In genomic region chrX:41382699-41383645, GRCh38 we compare ENCODE assay signal across 9 cellular contexts. TPM values are rescaled to one million over a fixed set of nuclear protein-coding genes. Genes with fewer than 3 reads are reported as not detected.
DNase-seq lines count a peak whose midpoint lies in the region; ATAC-seq and TF ChIP-seq lines count a peak whose summit lies in the region.
"Had no signal": no experiment of that assay in that cellular context is flagged by ENCODE, and none has a peak within 500 bp of the region (broad histone marks: within the 10 kb centered on the region; RNA-seq: fewer than 3 reads in every experiment).

No MANE protein-coding gene starts in this region.

- no peaks in the 10 kb centered on the region for H3K27me3 ChIP-seq in upper lobe of right lung
- peaks cover 0 to 6% (median 0%) of the 10 kb centered on the region in 3 donors for H3K27me3 ChIP-seq in gastrocnemius medialis

- DNase-seq in stimulated activated CD4-positive, alpha-beta T cell treated with anti-CD3 and anti-CD28 coated beads, Interleukin-15, amount 100 ng/mL, for 24 hours: peak; percentile 13
- DNase-seq in stimulated activated CD4-positive, alpha-beta T cell treated with anti-CD3 and anti-CD28 coated beads, Interleukin-4, amount 100 ng/mL, for 1 hour: no peak
- DNase-seq in WTC11 (ENCODE audit: low spot score): no peak
- peak; percentile 60 for DNase-seq in islet precursor cell
- no peak for DNase-seq in upper lobe of right lung
- no peak for DNase-seq in DMS79 treated with DMSO at 0.1 percent for 48 hours (lab: John Stamatoyannopoulos, UW)
- no peak for DNase-seq in mesenteric fat pad (ENCODE audit: low spot score)
- no peak for DNase-seq in gastrocnemius medialis

- in situ Hi-C loops in gastrocnemius medialis (cut with MboI; ENCODE audit: low sequenced_read_pairs in 4 of 4): no loop called here

- H3K4me1 Mint-ChIP-seq in WTC11: peaks cover 34% of the 10 kb centered on the region

- peak overlapping the region; percentile 74 for H3K27ac Mint-ChIP-seq in WTC11

- H3K4me3 ChIP-seq in upper lobe of right lung (no peak overlapping the region), gastrocnemius medialis (no peak overlapping the region)

- TF ChIP-seq CTCF in WTC11 (IDR thresholded peaks at IDR 0.05): no peak
- no peak for TF ChIP-seq CTCF in upper lobe of right lung (IDR thresholded peaks at IDR 0.05)
- TF ChIP-seq CTCF in gastrocnemius medialis (IDR thresholded peaks at IDR 0.05 in 4 of 5, conservative IDR thresholded peaks at IDR 0.05 in 1 of 5): no peak

- no peaks in the 10 kb centered on the region; the same call in 1 of the 2 replicates for H3K27me3 Mint-ChIP-seq in WTC11 (ENCODE audit: low read depth)

- H3K9me3 ChIP-seq in upper lobe of right lung: no peaks in the 10 kb centered on the region
- no peaks in the 10 kb centered on the region for H3K9me3 ChIP-seq in gastrocnemius medialis

- H3K4me1 ChIP-seq in upper lobe of right lung: peaks cover 3% of the 10 kb centered on the region
- H3K4me1 ChIP-seq in gastrocnemius medialis: no peaks in the 10 kb centered on the region

- CTCF ChIA-PET in WTC11 (lab: Charles Lee): interaction anchor here (0.6 kb wide), 2 partner anchors 48 to 74 kb away, joined by 3 to 4 read pairs; no protein-coding TSS in a partner anchor

- intact Hi-C loops in upper lobe of right lung (cut with DNase I): no loop called here
- intact Hi-C loops in gastrocnemius medialis (cut with DNase I; ENCODE audit: low total_unique reads): no loop called here

- H3K36me3 Mint-ChIP-seq in WTC11: no peaks in the 10 kb centered on the region
- H3K36me3 Mint-ChIP-seq: IgD-negative memory B cell had no signal

- H3K4me3 Mint-ChIP-seq in WTC11: no peak overlapping the region

- POLR2A ChIA-PET in WTC11 (lab: Charles Lee): interaction anchor here (0.6 to 1.1 kb wide), 3 partner anchors 26 to 43 kb away, joined by 3 to 5 read pairs (median 4); no protein-coding TSS in a partner anchor

- H3K27ac ChIP-seq in upper lobe of right lung (peak overlapping the region; percentile 6), gastrocnemius medialis (peak overlapping the region in 1 of 4 donors; percentile 13)

- H3K36me3 ChIP-seq in upper lobe of right lung (no peaks in the 10 kb centered on the region), gastrocnemius medialis (no peaks in the 10 kb centered on the region)

- TF ChIP-seq POLR2A in gastrocnemius medialis (IDR thresholded peaks at IDR 0.05): no peak

- H3K9me3 Mint-ChIP-seq in WTC11: no peaks in the 10 kb centered on the region
- H3K9me3 Mint-ChIP-seq: IgD-negative memory B cell had no signal

- no peak; the same call in 1 of the 2 replicates for ATAC-seq in WTC11
- peak; percentile 52 for ATAC-seq in upper lobe of right lung
- ATAC-seq in gastrocnemius medialis: no peak

TF ChIP-seq in WTC11, 78 proteins besides CTCF, POLR2A, EP300 and RAD21:
- no peak for TF ChIP-seq ATF3 (CRISPR knock-in tag; conservative IDR thresholded peaks at IDR 0.05)
- no peak for TF ChIP-seq SP1 (CRISPR knock-in tag; conservative IDR thresholded peaks at IDR 0.05)
- TF ChIP-seq E2F4 (CRISPR knock-in tag; IDR thresholded peaks at IDR 0.05; ENCODE audit: borderline replicate concordance, low read depth): no peak
- TF ChIP-seq NR3C1 (CRISPR knock-in tag; conservative IDR thresholded peaks at IDR 0.05; ENCODE audit: low read depth): no peak
- TF ChIP-seq PRDM15 (CRISPR knock-in tag; IDR thresholded peaks at IDR 0.05): no peak
- no peak for TF ChIP-seq CREB1 (CRISPR knock-in tag; IDR thresholded peaks at IDR 0.05)
- TF ChIP-seq TP53 (CRISPR knock-in tag; IDR thresholded peaks at IDR 0.05): no peak
- no peak for TF ChIP-seq NR1H2 (CRISPR knock-in tag; IDR thresholded peaks at IDR 0.05)
- no peak for TF ChIP-seq ZNF317 (CRISPR knock-in tag; IDR thresholded peaks at IDR 0.05; ENCODE audit: borderline replicate concordance, low read depth)
- TF ChIP-seq ATF6 (CRISPR knock-in tag; IDR thresholded peaks at IDR 0.05): no peak
- no peak for TF ChIP-seq HMGA2 (CRISPR knock-in tag; IDR thresholded peaks at IDR 0.05)
- no peak for TF ChIP-seq MYBL2 (CRISPR knock-in tag; IDR thresholded peaks at IDR 0.05)
- TF ChIP-seq FOXK1 (CRISPR knock-in tag; IDR thresholded peaks at IDR 0.05): no peak
- no peak for TF ChIP-seq ZBTB43 (CRISPR knock-in tag; IDR thresholded peaks at IDR 0.05)

RNA-seq across cellular contexts. Expression of gene DDX3X, which starts 49.0 kb away (rescaled TPM):
- 228 to 250 TPM (median 236 TPM) in 3 replicates for total RNA-seq in WTC11 (2021)
- total RNA-seq in upper lobe of right lung: 234 TPM
- total RNA-seq in mesenteric fat pad: 490 TPM
- 100 to 1,000 TPM; 196 to 331 (median 272) TPM for total RNA-seq in gastrocnemius medialis

Comparison
In these comparisons a context has a peak if more than half of its experiments do, and no peak if none do; other contexts are left out.
1. DNase-seq: peak in stimulated activated CD4-positive, alpha-beta T cell treated with anti-CD3 and anti-CD28 coated beads, Interleukin-15, amount 100 ng/mL, for 24 hours (single experiment) and islet precursor cell (single experiment); none in stimulated activated CD4-positive, alpha-beta T cell treated with anti-CD3 and anti-CD28 coated beads, Interleukin-4, amount 100 ng/mL, for 1 hour (single experiment), WTC11 (single experiment), upper lobe of right lung (single experiment), DMS79 treated with DMSO at 0.1 percent for 48 hours (single experiment), mesenteric fat pad (single experiment) and gastrocnemius medialis (0 of 2).